In genomic region chr12:124804011-124804621, GRCh38 we compare ENCODE assay signal across 10 cellular contexts. TPM values are rescaled to one million over a fixed set of nuclear protein-coding genes. Genes with fewer than 3 reads are reported as not detected.
DNase-seq lines count a peak whose midpoint lies in the region; ATAC-seq and TF ChIP-seq lines count a peak whose summit lies in the region.
"Had no signal": no experiment of that assay in that cellular context is flagged by ENCODE, and none has a peak within 500 bp of the region (broad histone marks: within the 10 kb centered on the region; RNA-seq: fewer than 3 reads in every experiment).

No MANE protein-coding gene starts in this region.

- H4K8ac ChIP-seq in H9 (replicated peaks; ENCODE audit: insufficient read length, low read depth, low read length): no peak overlapping the region

- H3K36me3 Mint-ChIP-seq in H9 (ENCODE audit: insufficient read depth in 1 of 3, low read depth in 3 of 3): peaks cover 14 to 39% (median 18%) of the 10 kb centered on the region in 3 experiments; a peak in 5 of 7 replicates

- H3K56ac ChIP-seq in H9 (ENCODE audit: insufficient read length, low read depth, low read length): no peak overlapping the region

- H4K91ac ChIP-seq in H9 (ENCODE audit: insufficient read length, low read depth, low read length): no peak overlapping the region

- TF ChIP-seq POLR2A in gastroesophageal sphincter (IDR thresholded peaks at IDR 0.05): no peak
- TF ChIP-seq POLR2A in sigmoid colon (IDR thresholded peaks at IDR 0.05): no peak

- WGBS in H9 (ENCODE audit: extremely low coverage, insufficient read length, low lambda C conversion rate): no CpG with 5 or more reads among the region's 9 CpGs
- 31 to 88% methylated on average over 1 to 6 of the region's 9 CpGs for WGBS in gastroesophageal sphincter (ENCODE audit: low coverage in 1 of 2), 2 donors
- 92 to 94% methylated on average over 9 of the region's 9 CpGs for WGBS in sigmoid colon, 2 donors

- no peak overlapping the region for H2BK120ac ChIP-seq in H9 (ENCODE audit: low read depth, low read length, poor library complexity, severe bottlenecking)

- DNase-seq in H9 (peak; percentile 72), SK-N-DZ (ENCODE audit: low spot score) (peak; percentile 67), sigmoid colon (peak; percentile 77)

- H3K18ac ChIP-seq in H9 (ENCODE audit: insufficient read length, low read depth, low read length): no peak overlapping the region

- no peak overlapping the region for H3K4ac ChIP-seq in H9 (ENCODE audit: low read depth, low read length)

- H3K23me2 ChIP-seq in H9 (ENCODE audit: insufficient read length, low read depth, low read length, poor library complexity, severe bottlenecking): no peaks in the 10 kb centered on the region

- ATAC-seq in gastroesophageal sphincter (peak; percentile 76), HG02973 (IDR thresholded peaks at IDR 0.05; ENCODE audit: unreplicated experiment) (no peak), GM21619 (IDR thresholded peaks at IDR 0.05; ENCODE audit: unreplicated experiment) (no peak), HG02852 (IDR thresholded peaks at IDR 0.05; ENCODE audit: unreplicated experiment) (no peak)
- ATAC-seq in activated CD4-positive, CD25-positive, alpha-beta regulatory T cell treated with anti-CD3 and anti-CD28 coated beads, Interleukin-2, amount 50 U/mL, for 24 hours: no peak

- H3K79me1 ChIP-seq in H9 (ENCODE audit: insufficient read depth, low read depth, low read length, poor library complexity, severe bottlenecking): no peaks in the 10 kb centered on the region

- no peak overlapping the region for H2AFZ ChIP-seq in H9 (ENCODE audit: low read length)

- H3K36me3 ChIP-seq in gastroesophageal sphincter (peaks cover 0 to 38% of the 10 kb centered on the region in 2 donors), sigmoid colon (peaks cover 0 to 5% (median 0%) of the 10 kb centered on the region in 4 donors)

- no peaks in the 10 kb centered on the region for H3K9me3 Mint-ChIP-seq in H9
- H3K9me3 Mint-ChIP-seq: T-helper 1 cell treated with Interleukin-12 subunit alpha and Interleukin-12 subunit beta and Interleukin-4 antibody, amounts not matched to agents 30 μg/mL and 1 μg/mL, for 36 hours had no signal

- H3K4me1 Mint-ChIP-seq in H9: peaks cover 5 to 11% of the 10 kb centered on the region in 2 experiments

- H2AK5ac ChIP-seq in H9 (ENCODE audit: insufficient read length, low read length): no peak overlapping the region

- H2BK20ac ChIP-seq in H9 (ENCODE audit: low read depth, low read length, poor library complexity, severe bottlenecking): no peak overlapping the region

- TF ChIP-seq CTCF in H9 (conservative IDR thresholded peaks at IDR 0.05): no peak
- TF ChIP-seq CTCF in gastroesophageal sphincter (IDR thresholded peaks at IDR 0.05): peak in 1 of 4 experiments; percentile 25
- TF ChIP-seq CTCF in sigmoid colon (IDR thresholded peaks at IDR 0.05): no peak

- H3K9ac ChIP-seq in H9 (ENCODE audit: extremely low read depth, insufficient read length, low read length): no peak overlapping the region

- no peak overlapping the region for H3K4me3 ChIP-seq in gastroesophageal sphincter
- H3K4me3 ChIP-seq in sigmoid colon: peak overlapping the region in 1 of 4 donors; percentile 6
- H3K4me3 ChIP-seq: coronary artery had no signal

- no peak overlapping the region for H3T11ph ChIP-seq in H9 (ENCODE audit: low read length)

- no peak for TF ChIP-seq EP300 in gastroesophageal sphincter (IDR thresholded peaks at IDR 0.05)
- no peak for TF ChIP-seq EP300 in sigmoid colon (IDR thresholded peaks at IDR 0.05)

- peak overlapping the region in 1 of 3 experiments; percentile 70; a peak in 3 of 7 replicates for H3K27ac Mint-ChIP-seq in H9
- H3K27ac Mint-ChIP-seq: T-helper 1 cell treated with Interleukin-12 subunit alpha and Interleukin-12 subunit beta and Interleukin-4 antibody, amounts not matched to agents 30 μg/mL and 1 μg/mL, for 36 hours had no signal

- H3K4me1 ChIP-seq in H9 (ENCODE audit: insufficient read depth, low read length) (no peaks in the 10 kb centered on the region), gastroesophageal sphincter (peaks cover 0 to 14% (median 4%) of the 10 kb centered on the region in 3 donors), sigmoid colon (peaks cover 0 to 12% (median 10%) of the 10 kb centered on the region in 4 donors)

- H4K5ac ChIP-seq in H9 (ENCODE audit: insufficient read length, low read depth, low read length): no peak overlapping the region

- H3K27me3 ChIP-seq in H9 (ENCODE audit: insufficient read depth, low read length) (no peaks in the 10 kb centered on the region), gastroesophageal sphincter (no peaks in the 10 kb centered on the region), sigmoid colon (no peaks in the 10 kb centered on the region)

- H2BK12ac ChIP-seq in H9 (ENCODE audit: insufficient read length, low read depth, low read length): no peak overlapping the region

- no peak overlapping the region for H3K4me2 ChIP-seq in H9 (ENCODE audit: insufficient read depth, insufficient read length, low read length)

- H3K27ac ChIP-seq in H9 (ENCODE audit: insufficient read length, low read depth, low read length) (no peak overlapping the region), gastroesophageal sphincter (peak overlapping the region in 3 of 4 donors; percentile 57 to 66 (median 59)), sigmoid colon (peak overlapping the region; percentile 27 to 64 (median 44))
- H3K27ac ChIP-seq: coronary artery had no signal

- H4K20me1 ChIP-seq in H9 (ENCODE audit: control insufficient read depth, insufficient read depth, insufficient read length): no peaks in the 10 kb centered on the region

- intact Hi-C loops in sigmoid colon (cut with DNase I): no loop called here

- no peaks in the 10 kb centered on the region for H3K79me2 ChIP-seq in H9 (ENCODE audit: insufficient read depth, low read length)

- no peak overlapping the region for H2BK5ac ChIP-seq in H9 (ENCODE audit: insufficient read length, low read length)

- no peak overlapping the region for H3K4me3 Mint-ChIP-seq in H9
- H3K4me3 Mint-ChIP-seq: T-helper 1 cell treated with Interleukin-12 subunit alpha and Interleukin-12 subunit beta and Interleukin-4 antibody, amounts not matched to agents 30 μg/mL and 1 μg/mL, for 36 hours had no signal

- H3K9me3 ChIP-seq in H9 (ENCODE audit: control insufficient read depth, low read depth, low read length) (no peaks in the 10 kb centered on the region), gastroesophageal sphincter (no peaks in the 10 kb centered on the region), sigmoid colon (no peaks in the 10 kb centered on the region)

- no peaks in the 10 kb centered on the region for H3K27me3 Mint-ChIP-seq in H9 (ENCODE audit: low read depth)

- no peak overlapping the region for H3K14ac ChIP-seq in H9 (ENCODE audit: insufficient read depth, low read length)

- H3K23ac ChIP-seq in H9 (ENCODE audit: insufficient read length, low read depth, low read length): no peak overlapping the region

- H2BK15ac ChIP-seq in H9 (ENCODE audit: low read depth, low read length): no peak overlapping the region

RNA-seq across cellular contexts. Expression of gene SCARB1, which starts 59.5 kb away (rescaled TPM):
- 31.3 and 31.7 TPM in 2 replicates for total RNA-seq in H9 (2021)
- polyA plus RNA-seq in SK-N-DZ (2014; cell fraction: cytosol; rRNA removed): 24.3 and 28.7 TPM in 2 replicates
- 39.8 and 51.1 TPM in 2 replicates for polyA plus RNA-seq in SK-N-DZ (2014; cell fraction: nucleus; rRNA removed)
- 10 to 100 TPM in 3 of 4 donors, 1 to 10 TPM in 1; 6.8 to 13.9 (median 11.5) TPM for total RNA-seq in gastroesophageal sphincter
- total RNA-seq in sigmoid colon: 10 to 100 TPM in 3 of 4 donors, 1 to 10 TPM in 1; 5.7 to 12.8 (median 10.8) TPM
- 10 to 100 TPM in 2 of 3 donors, 1 to 10 TPM in 1; 4.2 to 36.4 (median 16.2) TPM for polyA plus RNA-seq in sigmoid colon
